ENCODE assay signal across 35 cellular contexts in the genomic region with DNA sequence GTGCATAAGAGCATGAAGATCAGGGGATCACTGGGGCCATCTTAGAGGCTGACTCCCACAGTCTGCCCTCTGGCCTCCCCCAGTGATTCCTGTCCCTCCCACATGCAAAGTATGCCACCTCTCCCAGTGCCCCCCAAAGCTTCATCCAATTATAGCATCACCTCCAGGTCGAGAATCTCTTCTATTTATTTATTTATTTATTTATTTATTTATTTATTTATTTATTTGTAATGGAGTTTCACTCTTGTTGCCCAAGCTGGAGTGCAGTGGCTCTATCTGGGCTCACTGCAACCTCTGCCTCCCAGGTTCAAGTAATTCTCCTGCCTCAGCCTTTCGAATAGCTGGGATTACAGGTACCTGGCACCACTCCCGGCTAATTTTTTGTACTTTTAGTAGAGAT. TPM values are rescaled to one million over a fixed set of nuclear protein-coding genes. Genes with fewer than 3 reads are reported as not detected.
DNase-seq lines count a peak whose midpoint lies in the region; ATAC-seq, FAIRE-seq and TF ChIP-seq lines count a peak whose summit lies in the region.
"Had no signal": no experiment of that assay in that cellular context is flagged by ENCODE, and none has a peak within 500 bp of the region (broad histone marks: within the 10 kb centered on the region; RNA-seq: fewer than 3 reads in every experiment).

No MANE protein-coding gene starts in this region.

- CTCF ChIA-PET in activated naive CD4-positive, alpha-beta T cell treated with anti-CD3 and anti-CD28 coated beads for 36 hours (lab: Charles Lee) = interaction anchor here (1.3 kb wide), 1 partner anchor 107 kb away, joined by 4 read pairs; no protein-coding TSS in a partner anchor
- CTCF ChIA-PET in A549 (lab: Yijun Ruan, JAX) (interaction anchor here (0.9 to 4.0 kb wide), 3 partner anchors 9 to 306 kb away, joined by 3 to 15 read pairs (median 4); no protein-coding TSS in a partner anchor), HEK293 (lab: Yijun Ruan, JAX) (interaction anchor here (1.6 kb wide), 1 partner anchor 107 kb away, joined by 8 read pairs; no protein-coding TSS in a partner anchor)

- no peaks in the 10 kb centered on the region for H3K27me3 Mint-ChIP-seq in activated naive CD4-positive, alpha-beta T cell treated with anti-CD3 and anti-CD28 coated beads, Interleukin-2, amount 50 U/mL, for 24 hours
- no peaks in the 10 kb centered on the region for H3K27me3 Mint-ChIP-seq in activated naive CD4-positive, alpha-beta T cell treated with anti-CD3 and anti-CD28 coated beads for 36 hours (ENCODE audit: low read depth)
- H3K27me3 Mint-ChIP-seq in progenitor cell of endocrine pancreas = no peaks in the 10 kb centered on the region
- no peaks in the 10 kb centered on the region for H3K27me3 Mint-ChIP-seq in activated T-helper 2 cell treated with anti-CD3 and anti-CD28 coated beads, Interferon-gamma antibody, Interleukin-2, Interleukin-4, amounts not matched to agents 10 μg/mL and 5 μg/mL and 100 μg/mL, durations not matched to agents 14 hours and 24 hours and 36 hours (ENCODE audit: low read depth)
- H3K27me3 Mint-ChIP-seq: B cell; CD4-positive, alpha-beta memory T cell; CD4-positive, alpha-beta T cell; CD4-positive, CD25-positive, alpha-beta regulatory T cell had no signal

- no peaks in the 10 kb centered on the region for H3K9me3 Mint-ChIP-seq in activated naive CD4-positive, alpha-beta T cell treated with anti-CD3 and anti-CD28 coated beads, Interleukin-2, amount 50 U/mL, for 24 hours
- H3K9me3 Mint-ChIP-seq in activated naive CD4-positive, alpha-beta T cell treated with anti-CD3 and anti-CD28 coated beads for 36 hours = no peaks in the 10 kb centered on the region
- H3K9me3 Mint-ChIP-seq in progenitor cell of endocrine pancreas (ENCODE audit: low read depth) = peaks cover 7% of the 10 kb centered on the region
- H3K9me3 Mint-ChIP-seq in activated T-helper 2 cell treated with anti-CD3 and anti-CD28 coated beads, Interferon-gamma antibody, Interleukin-2, Interleukin-4, amounts not matched to agents 10 μg/mL and 5 μg/mL and 100 μg/mL, durations not matched to agents 14 hours and 24 hours and 36 hours = no peaks in the 10 kb centered on the region
- H3K9me3 Mint-ChIP-seq: CD14-positive monocyte; CD4-positive, alpha-beta memory T cell; CD4-positive, alpha-beta T cell; CD4-positive, CD25-positive, alpha-beta regulatory T cell; CD8-positive, alpha-beta memory T cell; CD8-positive, alpha-beta T cell had no signal

- H3K36me3 Mint-ChIP-seq in activated naive CD4-positive, alpha-beta T cell treated with anti-CD3 and anti-CD28 coated beads, Interleukin-2, amount 50 U/mL, for 24 hours = peaks cover 4% of the 10 kb centered on the region
- peaks cover 3% of the 10 kb centered on the region for H3K36me3 Mint-ChIP-seq in activated naive CD4-positive, alpha-beta T cell treated with anti-CD3 and anti-CD28 coated beads for 36 hours (ENCODE audit: low read depth)
- peaks cover 10% of the 10 kb centered on the region for H3K36me3 Mint-ChIP-seq in progenitor cell of endocrine pancreas (ENCODE audit: insufficient read depth)
- H3K36me3 Mint-ChIP-seq in activated T-helper 2 cell treated with anti-CD3 and anti-CD28 coated beads, Interferon-gamma antibody, Interleukin-2, Interleukin-4, amounts not matched to agents 10 μg/mL and 5 μg/mL and 100 μg/mL, durations not matched to agents 14 hours and 24 hours and 36 hours (ENCODE audit: low read depth) = peaks cover 10% of the 10 kb centered on the region
- H3K36me3 Mint-ChIP-seq: CD4-positive, CD25-positive, alpha-beta regulatory T cell had no signal

- intact Hi-C loops in activated naive CD4-positive, alpha-beta T cell treated with anti-CD3 and anti-CD28 coated beads for 36 hours (cut with micrococcal nuclease) = no loop called here
- intact Hi-C loops in activated T-helper 2 cell treated with anti-CD3 and anti-CD28 coated beads, Interferon-gamma antibody, Interleukin-2, Interleukin-4, amounts not matched to agents 10 μg/mL and 5 μg/mL and 100 μg/mL, durations not matched to agents 14 hours and 24 hours and 36 hours (cut with micrococcal nuclease) = no loop called here

- H3K4me2 ChIP-seq in A549 = no peak overlapping the region
- H3K4me2 ChIP-seq: BLaER1; BLaER1 treated with 17β-estradiol and CSF1 and Interleukin-3, amounts not matched to agents 10 nM and 100 nM had no signal

- no peak for DNase-seq in activated naive CD4-positive, alpha-beta T cell treated with anti-CD3 and anti-CD28 coated beads for 36 hours
- DNase-seq in A549 (ENCODE audit: low read depth in 1 of 2, low spot score in 1 of 2) (no peak), progenitor cell of endocrine pancreas (ENCODE audit: low spot score, unreplicated experiment) (no peak), erythroblast (lab: John Stamatoyannopoulos, UW) (no peak), H54 (ENCODE audit: insufficient read length, low spot score) (no peak)
- DNase-seq in activated T-helper 2 cell treated with anti-CD3 and anti-CD28 coated beads, Interferon-gamma antibody, Interleukin-2, Interleukin-4, amounts not matched to agents 10 μg/mL and 5 μg/mL and 100 μg/mL, durations not matched to agents 14 hours and 24 hours and 36 hours (ENCODE audit: low spot score) = no peak
- DNase-seq: 8988T; ACHN; AML-193; BE2C; C1 segment of cervical spinal cord; Caco-2; Calu3; CD4-positive, alpha-beta memory T cell; CD4-positive, alpha-beta T cell; CD4-positive, CD25-positive, alpha-beta regulatory T cell; CD8-positive, alpha-beta memory T cell; CD8-positive, alpha-beta T cell; COR-L47; DMS 273 treated with DMSO at 0.1 percent for 48 hours; DMS153; DMS53; DMS79; DND-41; EL had no signal

- no peak for TF ChIP-seq EP300 in A549 (IDR thresholded peaks at IDR 0.05)

- TF ChIP-seq POLR2A in A549 (IDR thresholded peaks at IDR 0.05; ENCODE audit: low read length) (no peak), erythroblast (IDR thresholded peaks at IDR 0.05; ENCODE audit: low read length) (no peak), H54 (IDR thresholded peaks at IDR 0.05; ENCODE audit: low read depth, low read length) (no peak)

- H3K4me3 ChIP-seq in A549 (no peak overlapping the region), HEK293 (ENCODE audit: low read depth, low read length) (no peak overlapping the region)
- H3K4me3 ChIP-seq: BLaER1; BLaER1 treated with 17β-estradiol and CSF1 and Interleukin-3, amounts not matched to agents 10 nM and 100 nM had no signal

- FAIRE-seq in A549 (lab: Jason Lieb, UNC) (no peak), H54 (lab: Jason Lieb, UNC) (no peak)
- FAIRE-seq: A204.1, D721Med had no signal

- H3K27ac ChIP-seq in A549 = no peak overlapping the region
- H3K27ac ChIP-seq in HEK293 (ENCODE audit: extremely low read depth, low read depth, low read length) = no peak overlapping the region
- H3K27ac ChIP-seq: 22Rv1; BLaER1; BLaER1 treated with 17β-estradiol and CSF1 and Interleukin-3, amounts not matched to agents 10 nM and 100 nM; C4-2B had no signal

- no peak for ATAC-seq in A549
- ATAC-seq: CD8-positive, alpha-beta T cell had no signal

- H3K27ac Mint-ChIP-seq in activated naive CD4-positive, alpha-beta T cell treated with anti-CD3 and anti-CD28 coated beads, Interleukin-2, amount 50 U/mL, for 24 hours = peak overlapping the region; percentile 30
- no peak overlapping the region for H3K27ac Mint-ChIP-seq in activated naive CD4-positive, alpha-beta T cell treated with anti-CD3 and anti-CD28 coated beads for 36 hours
- peak overlapping the region; percentile 24 for H3K27ac Mint-ChIP-seq in progenitor cell of endocrine pancreas
- no peak overlapping the region for H3K27ac Mint-ChIP-seq in activated T-helper 2 cell treated with anti-CD3 and anti-CD28 coated beads, Interferon-gamma antibody, Interleukin-2, Interleukin-4, amounts not matched to agents 10 μg/mL and 5 μg/mL and 100 μg/mL, durations not matched to agents 14 hours and 24 hours and 36 hours
- H3K27ac Mint-ChIP-seq: B cell; CD4-positive, alpha-beta memory T cell; CD4-positive, alpha-beta T cell; CD8-positive, alpha-beta T cell had no signal

- TF ChIP-seq CTCF in A549 (IDR thresholded peaks at IDR 0.05) = no peak
- no peak for TF ChIP-seq CTCF in HEK293 (tag by site-specific recombination; IDR thresholded peaks at IDR 0.05)
- no peak for TF ChIP-seq CTCF in progenitor cell of endocrine pancreas (IDR thresholded peaks at IDR 0.05; ENCODE audit: unreplicated experiment)

- no peaks in the 10 kb centered on the region for H3K4me1 ChIP-seq in A549
- H3K4me1 ChIP-seq in HEK293 (ENCODE audit: control insufficient read depth, insufficient read depth, low read length) = no peaks in the 10 kb centered on the region
- H3K4me1 ChIP-seq: BE2C; BLaER1; BLaER1 treated with 17β-estradiol and CSF1 and Interleukin-3, amounts not matched to agents 10 nM and 100 nM; Caco-2 had no signal

- TF ChIP-seq RAD21 in A549 (conservative IDR thresholded peaks at IDR 0.05 in 1 of 2, IDR thresholded peaks at IDR 0.05 in 1 of 2) = no peak

- POLR2A ChIA-PET in A549 (lab: Yijun Ruan, JAX) (interaction anchor here (1.1 kb wide), 1 partner anchor 101 kb away, joined by 3 read pairs; no protein-coding TSS in a partner anchor), HEK293 (lab: Yijun Ruan, JAX) (no interaction called here)

- no peak overlapping the region for H3K4me3 Mint-ChIP-seq in activated naive CD4-positive, alpha-beta T cell treated with anti-CD3 and anti-CD28 coated beads, Interleukin-2, amount 50 U/mL, for 24 hours
- no peak overlapping the region for H3K4me3 Mint-ChIP-seq in activated naive CD4-positive, alpha-beta T cell treated with anti-CD3 and anti-CD28 coated beads for 36 hours
- H3K4me3 Mint-ChIP-seq in progenitor cell of endocrine pancreas (ENCODE audit: low read depth) = no peak overlapping the region
- H3K4me3 Mint-ChIP-seq in activated T-helper 2 cell treated with anti-CD3 and anti-CD28 coated beads, Interferon-gamma antibody, Interleukin-2, Interleukin-4, amounts not matched to agents 10 μg/mL and 5 μg/mL and 100 μg/mL, durations not matched to agents 14 hours and 24 hours and 36 hours (ENCODE audit: low read depth) = no peak overlapping the region
- H3K4me3 Mint-ChIP-seq: B cell; CD14-positive monocyte; CD4-positive, alpha-beta memory T cell; CD4-positive, alpha-beta T cell; CD4-positive, CD25-positive, alpha-beta regulatory T cell; CD8-positive, alpha-beta memory T cell; CD8-positive, alpha-beta T cell had no signal

- peaks cover 19 to 88% of the 10 kb centered on the region in 2 experiments for H3K36me3 ChIP-seq in HEK293 (ENCODE audit: control insufficient read depth in 2 of 2, insufficient read depth in 1 of 2, low read length in 2 of 2)
- H3K36me3 ChIP-seq: BE2C had no signal

- WGBS in A549 (ENCODE audit: missing lambda C conversion rate) = 79% methylated on average over 3 of the region's 3 CpGs

- H3K9me3 ChIP-seq in A549 (no peaks in the 10 kb centered on the region), HEK293 (ENCODE audit: control insufficient read depth, insufficient read depth, low read depth, low read length) (no peaks in the 10 kb centered on the region)
- H3K9me3 ChIP-seq: BE2C; BLaER1; BLaER1 treated with 17β-estradiol and CSF1 and Interleukin-3, amounts not matched to agents 10 nM and 100 nM; Caco-2 had no signal

- H3K4me1 Mint-ChIP-seq in activated naive CD4-positive, alpha-beta T cell treated with anti-CD3 and anti-CD28 coated beads, Interleukin-2, amount 50 U/mL, for 24 hours = peaks cover 3% of the 10 kb centered on the region
- H3K4me1 Mint-ChIP-seq in activated naive CD4-positive, alpha-beta T cell treated with anti-CD3 and anti-CD28 coated beads for 36 hours (ENCODE audit: low read depth) = no peaks in the 10 kb centered on the region
- no peaks in the 10 kb centered on the region for H3K4me1 Mint-ChIP-seq in progenitor cell of endocrine pancreas (ENCODE audit: low read depth)
- no peaks in the 10 kb centered on the region for H3K4me1 Mint-ChIP-seq in activated T-helper 2 cell treated with anti-CD3 and anti-CD28 coated beads, Interferon-gamma antibody, Interleukin-2, Interleukin-4, amounts not matched to agents 10 μg/mL and 5 μg/mL and 100 μg/mL, durations not matched to agents 14 hours and 24 hours and 36 hours (ENCODE audit: low read depth)

RNA-seq across cellular contexts. Expression of a gene that starts 50.1 kb away (rescaled TPM):
- total RNA-seq in activated naive CD4-positive, alpha-beta T cell treated with anti-CD3 and anti-CD28 coated beads for 36 hours = 1 to 10 TPM; 3.6 to 4.1 TPM
- 1.4 and 2.3 TPM in 2 replicates for polyA plus RNA-seq in A549 (2011; rRNA removed)
- 1.7 and 2.5 TPM in 2 replicates for polyA plus RNA-seq in A549 (2012; cell fraction: cytosol; rRNA removed)
- polyA plus RNA-seq in A549 (2012; cell fraction: nucleus; rRNA removed) = 5.6 and 5.7 TPM in 2 replicates
- polyA plus RNA-seq in A549 (2017; fragmentation: RNase III; extraction: RNeasy Plus Mini Kit Qiagen cat#74134 plus additional on column Dnase treatment) = 4.8 to 6.3 TPM (median 6.1 TPM) in 3 replicates
- polyA minus RNA-seq in A549 (2011; rRNA and poly(A)+ RNA removed) = 3.1 and 5.9 TPM in 2 replicates
- 38.0 and 40.9 TPM in 2 replicates for total RNA-seq in progenitor cell of endocrine pancreas
- 14.9 and 16.2 TPM in 2 replicates for total RNA-seq in activated T-helper 2 cell treated with anti-CD3 and anti-CD28 coated beads, Interferon-gamma antibody, Interleukin-2, Interleukin-4, amounts not matched to agents 10 μg/mL and 5 μg/mL and 100 μg/mL, durations not matched to agents 14 hours and 24 hours and 36 hours

Comparison
In these comparisons a context has a peak if more than half of its experiments do, and no peak if none do; other contexts are left out.
1. H3K27ac Mint-ChIP-seq: peak in activated naive CD4-positive, alpha-beta T cell treated with anti-CD3 and anti-CD28 coated beads, Interleukin-2, amount 50 U/mL, for 24 hours (single experiment) and progenitor cell of endocrine pancreas (single experiment); none in activated naive CD4-positive, alpha-beta T cell treated with anti-CD3 and anti-CD28 coated beads for 36 hours (single experiment) and activated T-helper 2 cell treated with anti-CD3 and anti-CD28 coated beads, Interferon-gamma antibody, Interleukin-2, Interleukin-4, amounts not matched to agents 10 μg/mL and 5 μg/mL and 100 μg/mL, durations not matched to agents 14 hours and 24 hours and 36 hours (single experiment).